ENCODE assay signal across 8 cellular contexts in genomic region chr20:50478162-50479036, GRCh38. TPM values are rescaled to one million over a fixed set of nuclear protein-coding genes. Genes with fewer than 3 reads are reported as not detected.
A peak's percentile ranks its signal among the peaks of the same experiment; 100 is the strongest.
DNase-seq lines count a peak whose midpoint lies in the region; ATAC-seq and TF ChIP-seq lines count a peak whose summit lies in the region.

No MANE protein-coding gene starts in this region.

- no peak overlapping the region for H3K4me3 ChIP-seq in CD4-positive, CD25-positive, alpha-beta regulatory T cell (ENCODE audit: low read depth, low read length)
- H3K4me3 ChIP-seq in breast epithelium (no peak overlapping the region), right lobe of liver (no peak overlapping the region)

- peaks cover 7% of the 10 kb centered on the region for H3K4me1 ChIP-seq in CD4-positive, CD25-positive, alpha-beta regulatory T cell (ENCODE audit: control insufficient read depth, insufficient read depth, low read length, poor library complexity, severe bottlenecking)
- H3K4me1 ChIP-seq in breast epithelium (no peaks in the 10 kb centered on the region), right lobe of liver (peaks cover 0 to 11% (median 6%) of the 10 kb centered on the region in 4 donors)

- H3K27ac Mint-ChIP-seq in CD4-positive, CD25-positive, alpha-beta regulatory T cell: no peak overlapping the region

- DNase-seq in CD4-positive, CD25-positive, alpha-beta regulatory T cell: peak; percentile 51 to 86 (median 68)
- DNase-seq in M059J (ENCODE audit: low read depth) (peak; percentile 58), breast epithelium (ENCODE audit: low spot score in 2 of 2) (peak; percentile 44 to 70), right lobe of liver (peak; percentile 62 to 72 (median 70))
- peak; percentile 47 to 55 for DNase-seq in stimulated activated CD8-positive, alpha-beta memory T cell treated with anti-CD3 and anti-CD28 coated beads, Interleukin-2, amount 100 ng/mL, for 1 hour (ENCODE audit: low read depth in 2 of 2)

- no peak overlapping the region for H3K27ac ChIP-seq in CD4-positive, CD25-positive, alpha-beta regulatory T cell (ENCODE audit: insufficient read depth, low read length, poor library complexity, severe bottlenecking)
- H3K27ac ChIP-seq in VCaP (no peak overlapping the region), breast epithelium (no peak overlapping the region), right lobe of liver (no peak overlapping the region)

- H3K27me3 ChIP-seq in CD4-positive, CD25-positive, alpha-beta regulatory T cell (ENCODE audit: control insufficient read depth, insufficient read depth, low read length): no peaks in the 10 kb centered on the region
- no peaks in the 10 kb centered on the region for H3K27me3 ChIP-seq in breast epithelium
- no peaks in the 10 kb centered on the region for H3K27me3 ChIP-seq in right lobe of liver

- H3K36me3 ChIP-seq in CD4-positive, CD25-positive, alpha-beta regulatory T cell (ENCODE audit: control insufficient read depth, insufficient read depth, low read length): no peaks in the 10 kb centered on the region
- no peaks in the 10 kb centered on the region for H3K36me3 ChIP-seq in breast epithelium
- H3K36me3 ChIP-seq in right lobe of liver: no peaks in the 10 kb centered on the region

- TF ChIP-seq POLR2A in breast epithelium (IDR thresholded peaks at IDR 0.05) (no peak), right lobe of liver (IDR thresholded peaks at IDR 0.05) (no peak)

- peaks cover 10 to 26% (median 15%) of the 10 kb centered on the region in 4 donors for H3K4me1 Mint-ChIP-seq in CD4-positive, CD25-positive, alpha-beta regulatory T cell

- no peaks in the 10 kb centered on the region for H3K36me3 Mint-ChIP-seq in CD4-positive, CD25-positive, alpha-beta regulatory T cell

- no peaks in the 10 kb centered on the region for H3K9me3 Mint-ChIP-seq in CD4-positive, CD25-positive, alpha-beta regulatory T cell

- intact Hi-C loops in breast epithelium (cut with DNase I; ENCODE audit: low total_unique reads): no loop called here
- intact Hi-C loops in right lobe of liver (cut with DNase I): loop anchor here in 1 of 2 donors (10.0 kb wide), 1 partner anchor 96 kb away; no protein-coding TSS in a partner anchor

- no peaks in the 10 kb centered on the region for H3K9me3 ChIP-seq in CD4-positive, CD25-positive, alpha-beta regulatory T cell (ENCODE audit: control insufficient read depth in 2 of 2, low read length in 2 of 2)
- no peaks in the 10 kb centered on the region for H3K9me3 ChIP-seq in breast epithelium
- no peaks in the 10 kb centered on the region for H3K9me3 ChIP-seq in right lobe of liver

- 34% methylated on average over 12 of the region's 22 CpGs for WGBS in right lobe of liver (ENCODE audit: insufficient coverage, low coverage, low lambda C conversion rate, missing lambda C conversion rate)

- ATAC-seq in CD4-positive, CD25-positive, alpha-beta regulatory T cell (ENCODE audit: low read depth in 2 of 2): peak; percentile 98 to 99
- peak; percentile 82 for ATAC-seq in GM19463 (IDR thresholded peaks at IDR 0.05; ENCODE audit: unreplicated experiment)
- ATAC-seq in right lobe of liver: peak; percentile 74 to 87 (median 82)
- ATAC-seq in GM21737 (IDR thresholded peaks at IDR 0.05; ENCODE audit: unreplicated experiment): no peak

- peaks cover 4% of the 10 kb centered on the region for H3K27me3 Mint-ChIP-seq in CD4-positive, CD25-positive, alpha-beta regulatory T cell

- peak overlapping the region in 1 of 4 donors; percentile 0 for H3K4me3 Mint-ChIP-seq in CD4-positive, CD25-positive, alpha-beta regulatory T cell

- TF ChIP-seq CTCF in VCaP (conservative IDR thresholded peaks at IDR 0.05) (peak; percentile 52), breast epithelium (IDR thresholded peaks at IDR 0.05) (peak; percentile 11 to 63 (median 60)), right lobe of liver (IDR thresholded peaks at IDR 0.05) (peak; percentile 48 to 57 (median 54))

RNA-seq across cellular contexts. Expression of gene PTPN1, which starts 31.8 kb away (rescaled TPM):
- total RNA-seq in CD4-positive, CD25-positive, alpha-beta regulatory T cell: 76.3 TPM
- polyA plus RNA-seq in CD4-positive, CD25-positive, alpha-beta regulatory T cell: 10 to 100 TPM; 27.1 to 34.3 (median 30.3) TPM
- total RNA-seq in M059J (2014; rRNA removed; shearing (Covaris generic)): 62.0 and 84.9 TPM in 2 replicates
- total RNA-seq in breast epithelium: 10 to 100 TPM; 23.8 to 29.2 (median 28.5) TPM
- total RNA-seq in right lobe of liver: 10 to 100 TPM in 5 of 6 experiments, 1 to 10 TPM in 1; 9.5 to 14.9 (median 12.6) TPM
